Comparison of ENCODE assay signal across 1 cellular context in the genomic region with DNA sequence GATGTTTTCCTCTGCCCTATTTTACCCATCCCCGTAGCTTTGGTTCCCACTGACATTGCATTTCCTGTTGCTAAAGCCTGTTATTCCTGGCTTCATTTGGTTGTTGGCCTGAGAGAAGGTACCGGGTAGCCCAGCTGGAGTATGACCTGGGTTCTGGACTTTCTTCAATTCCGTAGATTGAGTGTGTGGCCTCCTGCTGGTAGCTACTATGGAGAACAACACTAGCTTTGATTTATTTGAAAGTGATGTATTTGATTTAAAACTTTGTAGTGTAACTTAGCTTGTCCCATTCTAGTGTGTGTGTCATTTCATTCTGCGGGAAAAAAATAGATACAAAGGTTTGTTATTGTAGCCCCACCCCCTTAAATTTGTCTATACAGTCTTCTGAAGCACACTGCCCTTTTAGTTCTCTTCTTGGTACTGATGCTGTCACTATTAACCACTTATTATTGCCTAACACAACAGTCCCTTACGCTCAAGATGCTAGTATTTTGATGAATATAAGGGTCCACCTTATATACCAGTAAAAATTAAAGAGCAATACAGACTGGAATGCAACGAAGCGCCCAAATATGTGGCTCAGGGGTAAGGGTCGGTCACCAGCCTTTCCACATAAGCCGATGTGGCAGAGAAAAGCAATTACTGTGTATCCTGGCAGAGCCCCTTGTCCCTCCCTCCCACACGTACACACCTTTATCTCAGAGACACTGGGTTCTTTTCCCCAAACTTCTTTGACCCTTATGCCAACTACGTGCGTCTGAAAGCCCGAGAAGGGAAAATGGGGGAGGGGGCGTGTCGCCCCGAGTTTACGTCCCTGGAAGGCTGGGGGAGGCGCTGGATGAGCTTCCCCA.
TF ChIP-seq lines count a peak whose summit lies in the region.

No MANE protein-coding gene starts in this region.

TF ChIP-seq in H1, 55 proteins besides CTCF, POLR2A, EP300 and RAD21:
- TF ChIP-seq RBBP5 (IDR thresholded peaks at IDR 0.05; ENCODE audit: borderline replicate concordance, low read depth, low read length) (no peak; the same call in 1 of the 2 replicates), CREB1 (IDR thresholded peaks at IDR 0.05) (peak; percentile 78)
- TF ChIP-seq, protein P1, sequence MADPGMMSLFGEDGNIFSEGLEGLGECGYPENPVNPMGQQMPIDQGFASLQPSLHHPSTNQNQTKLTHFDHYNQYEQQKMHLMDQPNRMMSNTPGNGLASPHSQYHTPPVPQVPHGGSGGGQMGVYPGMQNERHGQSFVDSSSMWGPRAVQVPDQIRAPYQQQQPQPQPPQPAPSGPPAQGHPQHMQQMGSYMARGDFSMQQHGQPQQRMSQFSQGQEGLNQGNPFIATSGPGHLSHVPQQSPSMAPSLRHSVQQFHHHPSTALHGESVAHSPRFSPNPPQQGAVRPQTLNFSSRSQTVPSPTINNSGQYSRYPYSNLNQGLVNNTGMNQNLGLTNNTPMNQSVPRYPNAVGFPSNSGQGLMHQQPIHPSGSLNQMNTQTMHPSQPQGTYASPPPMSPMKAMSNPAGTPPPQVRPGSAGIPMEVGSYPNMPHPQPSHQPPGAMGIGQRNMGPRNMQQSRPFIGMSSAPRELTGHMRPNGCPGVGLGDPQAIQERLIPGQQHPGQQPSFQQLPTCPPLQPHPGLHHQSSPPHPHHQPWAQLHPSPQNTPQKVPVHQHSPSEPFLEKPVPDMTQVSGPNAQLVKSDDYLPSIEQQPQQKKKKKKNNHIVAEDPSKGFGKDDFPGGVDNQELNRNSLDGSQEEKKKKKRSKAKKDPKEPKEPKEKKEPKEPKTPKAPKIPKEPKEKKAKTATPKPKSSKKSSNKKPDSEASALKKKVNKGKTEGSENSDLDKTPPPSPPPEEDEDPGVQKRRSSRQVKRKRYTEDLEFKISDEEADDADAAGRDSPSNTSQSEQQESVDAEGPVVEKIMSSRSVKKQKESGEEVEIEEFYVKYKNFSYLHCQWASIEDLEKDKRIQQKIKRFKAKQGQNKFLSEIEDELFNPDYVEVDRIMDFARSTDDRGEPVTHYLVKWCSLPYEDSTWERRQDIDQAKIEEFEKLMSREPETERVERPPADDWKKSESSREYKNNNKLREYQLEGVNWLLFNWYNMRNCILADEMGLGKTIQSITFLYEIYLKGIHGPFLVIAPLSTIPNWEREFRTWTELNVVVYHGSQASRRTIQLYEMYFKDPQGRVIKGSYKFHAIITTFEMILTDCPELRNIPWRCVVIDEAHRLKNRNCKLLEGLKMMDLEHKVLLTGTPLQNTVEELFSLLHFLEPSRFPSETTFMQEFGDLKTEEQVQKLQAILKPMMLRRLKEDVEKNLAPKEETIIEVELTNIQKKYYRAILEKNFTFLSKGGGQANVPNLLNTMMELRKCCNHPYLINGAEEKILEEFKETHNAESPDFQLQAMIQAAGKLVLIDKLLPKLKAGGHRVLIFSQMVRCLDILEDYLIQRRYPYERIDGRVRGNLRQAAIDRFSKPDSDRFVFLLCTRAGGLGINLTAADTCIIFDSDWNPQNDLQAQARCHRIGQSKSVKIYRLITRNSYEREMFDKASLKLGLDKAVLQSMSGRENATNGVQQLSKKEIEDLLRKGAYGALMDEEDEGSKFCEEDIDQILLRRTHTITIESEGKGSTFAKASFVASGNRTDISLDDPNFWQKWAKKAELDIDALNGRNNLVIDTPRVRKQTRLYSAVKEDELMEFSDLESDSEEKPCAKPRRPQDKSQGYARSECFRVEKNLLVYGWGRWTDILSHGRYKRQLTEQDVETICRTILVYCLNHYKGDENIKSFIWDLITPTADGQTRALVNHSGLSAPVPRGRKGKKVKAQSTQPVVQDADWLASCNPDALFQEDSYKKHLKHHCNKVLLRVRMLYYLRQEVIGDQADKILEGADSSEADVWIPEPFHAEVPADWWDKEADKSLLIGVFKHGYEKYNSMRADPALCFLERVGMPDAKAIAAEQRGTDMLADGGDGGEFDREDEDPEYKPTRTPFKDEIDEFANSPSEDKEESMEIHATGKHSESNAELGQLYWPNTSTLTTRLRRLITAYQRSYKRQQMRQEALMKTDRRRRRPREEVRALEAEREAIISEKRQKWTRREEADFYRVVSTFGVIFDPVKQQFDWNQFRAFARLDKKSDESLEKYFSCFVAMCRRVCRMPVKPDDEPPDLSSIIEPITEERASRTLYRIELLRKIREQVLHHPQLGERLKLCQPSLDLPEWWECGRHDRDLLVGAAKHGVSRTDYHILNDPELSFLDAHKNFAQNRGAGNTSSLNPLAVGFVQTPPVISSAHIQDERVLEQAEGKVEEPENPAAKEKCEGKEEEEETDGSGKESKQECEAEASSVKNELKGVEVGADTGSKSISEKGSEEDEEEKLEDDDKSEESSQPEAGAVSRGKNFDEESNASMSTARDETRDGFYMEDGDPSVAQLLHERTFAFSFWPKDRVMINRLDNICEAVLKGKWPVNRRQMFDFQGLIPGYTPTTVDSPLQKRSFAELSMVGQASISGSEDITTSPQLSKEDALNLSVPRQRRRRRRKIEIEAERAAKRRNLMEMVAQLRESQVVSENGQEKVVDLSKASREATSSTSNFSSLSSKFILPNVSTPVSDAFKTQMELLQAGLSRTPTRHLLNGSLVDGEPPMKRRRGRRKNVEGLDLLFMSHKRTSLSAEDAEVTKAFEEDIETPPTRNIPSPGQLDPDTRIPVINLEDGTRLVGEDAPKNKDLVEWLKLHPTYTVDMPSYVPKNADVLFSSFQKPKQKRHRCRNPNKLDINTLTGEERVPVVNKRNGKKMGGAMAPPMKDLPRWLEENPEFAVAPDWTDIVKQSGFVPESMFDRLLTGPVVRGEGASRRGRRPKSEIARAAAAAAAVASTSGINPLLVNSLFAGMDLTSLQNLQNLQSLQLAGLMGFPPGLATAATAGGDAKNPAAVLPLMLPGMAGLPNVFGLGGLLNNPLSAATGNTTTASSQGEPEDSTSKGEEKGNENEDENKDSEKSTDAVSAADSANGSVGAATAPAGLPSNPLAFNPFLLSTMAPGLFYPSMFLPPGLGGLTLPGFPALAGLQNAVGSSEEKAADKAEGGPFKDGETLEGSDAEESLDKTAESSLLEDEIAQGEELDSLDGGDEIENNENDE (IDR thresholded peaks at IDR 0.05; ENCODE audit: insufficient replicate concordance, low read length), result no peak
